Comparison of ENCODE assay signal across 24 cellular contexts in genomic region chr2:240055177-240055917, GRCh38. TPM values are rescaled to one million over a fixed set of nuclear protein-coding genes. Genes with fewer than 3 reads are reported as not detected.
"Had no signal": no experiment of that assay in that cellular context is flagged by ENCODE, and none has a peak within 500 bp of the region (broad histone marks: within the 10 kb centered on the region; RNA-seq: fewer than 3 reads in every experiment).

No MANE protein-coding gene starts in this region.

- H3K36me3 Mint-ChIP-seq: activated CD8-positive, alpha-beta memory T cell treated with anti-CD3 and anti-CD28 coated beads, Interleukin-2, amount 10 ng/mL, durations not matched to agents 7 days and 5 days; activated naive CD4-positive, alpha-beta T cell treated with anti-CD3 and anti-CD28 coated beads, Interleukin-2, amount 50 U/mL, for 24 hours had no signal

- H3K4me3 Mint-ChIP-seq: activated CD4-positive, alpha-beta T cell treated with anti-CD3 and anti-CD28 coated beads, Interleukin-2, amount 10 ng/mL, durations not matched to agents 24 days and 14 days; activated CD8-positive, alpha-beta memory T cell treated with anti-CD3 and anti-CD28 coated beads, Interleukin-2, amount 10 ng/mL, durations not matched to agents 7 days and 5 days; activated naive CD4-positive, alpha-beta T cell treated with anti-CD3 and anti-CD28 coated beads, Interleukin-2, amount 50 U/mL, for 24 hours; activated T-cell treated with anti-CD3 and anti-CD28 coated beads, Interleukin-2, amount 50 U/mL, for 24 hours; activated T-helper 1 cell treated with anti-CD3 and anti-CD28 coated beads, Interleukin-12 subunit alpha, Interleukin-12 subunit beta, Interleukin-2, Interleukin-4 antibody, amounts not matched to agents 30 ng/mL and 10 ng/mL and 1 ng/mL, durations not matched to agents 14 hours and 24 hours and 36 hours had no signal

- H3K9me3 ChIP-seq: breast epithelium had no signal

- H3K27ac ChIP-seq: breast epithelium had no signal

- H3K36me3 ChIP-seq: breast epithelium had no signal

- H3K4me1 Mint-ChIP-seq: activated B cell treated with CpG ODN at 0.5 μM for 24 hours; activated CD4-positive, alpha-beta T cell treated with anti-CD3 and anti-CD28 coated beads, Interleukin-2, amount 10 ng/mL, durations not matched to agents 24 days and 14 days; activated CD8-positive, alpha-beta memory T cell treated with anti-CD3 and anti-CD28 coated beads, Interleukin-2, amount 10 ng/mL, durations not matched to agents 7 days and 5 days; activated naive CD4-positive, alpha-beta T cell treated with anti-CD3 and anti-CD28 coated beads, Interleukin-2, amount 50 U/mL, for 24 hours had no signal

- ATAC-seq: activated CD8-positive, alpha-beta memory T cell treated with anti-CD3 and anti-CD28 coated beads, Interleukin-2, amount 10 ng/mL, durations not matched to agents 7 days and 5 days; PC-3 had no signal

- H3K9me3 Mint-ChIP-seq: activated B cell treated with CpG ODN at 0.5 μM for 24 hours; activated CD4-positive, alpha-beta T cell treated with anti-CD3 and anti-CD28 coated beads, Interleukin-2, amount 10 ng/mL, durations not matched to agents 24 days and 14 days; activated naive CD4-positive, alpha-beta T cell treated with anti-CD3 and anti-CD28 coated beads, Interleukin-2, amount 50 U/mL, for 24 hours; activated T-cell treated with anti-CD3 and anti-CD28 coated beads, Interleukin-2, amount 50 U/mL, for 24 hours; activated T-helper 1 cell treated with anti-CD3 and anti-CD28 coated beads, Interleukin-12 subunit alpha, Interleukin-12 subunit beta, Interleukin-2, Interleukin-4 antibody, amounts not matched to agents 30 ng/mL and 10 ng/mL and 1 ng/mL, durations not matched to agents 14 hours and 24 hours and 36 hours had no signal

- H3K4me1 ChIP-seq: breast epithelium had no signal

- FAIRE-seq: TTC549 had no signal

- H3K4me3 ChIP-seq: breast epithelium had no signal

- DNase-seq: activated B cell treated with CpG ODN at 0.5 μM for 24 hours; activated CD4-positive, alpha-beta T cell treated with anti-CD3 and anti-CD28 coated beads for 1 hour; activated CD4-positive, alpha-beta T cell treated with anti-CD3 and anti-CD28 coated beads, Interleukin-2, amount 10 ng/mL, durations not matched to agents 24 days and 14 days; activated CD4-positive, alpha-beta T cell treated with anti-CD3 and anti-CD28 coated beads, Interleukin-2, amount 50 U/mL, for 48 hours; activated CD8-positive, alpha-beta memory T cell treated with anti-CD3 and anti-CD28 coated beads, Interleukin-2, amount 10 ng/mL, durations not matched to agents 7 days and 5 days; activated effector memory CD4-positive, alpha-beta T cell treated with Interleukin-2 at 50 U/mL for 16 hours; activated naive CD4-positive, alpha-beta T cell; activated T-cell treated with anti-CD3 and anti-CD28 coated beads, Interleukin-2, amount 50 U/mL, for 24 hours; aorta; caudate nucleus; Kasumi-1; NCI-H1092; NCI-H1417; NCI-H2029; NCI-H524; PC-3; SHP77 treated with DMSO at 0.1 percent for 48 hours; T-helper 2 cell; T1000 had no signal

- H3K27ac Mint-ChIP-seq: activated B cell treated with CpG ODN at 0.5 μM for 24 hours; activated CD4-positive, alpha-beta T cell treated with anti-CD3 and anti-CD28 coated beads, Interleukin-2, amount 10 ng/mL, durations not matched to agents 24 days and 14 days; activated CD8-positive, alpha-beta memory T cell treated with anti-CD3 and anti-CD28 coated beads, Interleukin-2, amount 10 ng/mL, durations not matched to agents 7 days and 5 days; activated naive CD4-positive, alpha-beta T cell treated with anti-CD3 and anti-CD28 coated beads, Interleukin-2, amount 50 U/mL, for 24 hours; activated T-cell treated with anti-CD3 and anti-CD28 coated beads, Interleukin-2, amount 50 U/mL, for 24 hours; activated T-helper 1 cell treated with anti-CD3 and anti-CD28 coated beads, Interleukin-12 subunit alpha, Interleukin-12 subunit beta, Interleukin-2, Interleukin-4 antibody, amounts not matched to agents 30 ng/mL and 10 ng/mL and 1 ng/mL, durations not matched to agents 14 hours and 24 hours and 36 hours had no signal

RNA-seq across cellular contexts. Expression of gene OR6B3, which starts 2.0 kb away (rescaled TPM):
- total RNA-seq: activated B cell treated with CpG ODN at 0.5 μM for 24 hours; activated CD4-positive, alpha-beta T cell treated with anti-CD3 and anti-CD28 coated beads, Interleukin-2, amount 10 ng/mL, durations not matched to agents 24 days and 14 days; activated CD8-positive, alpha-beta memory T cell treated with anti-CD3 and anti-CD28 coated beads, Interleukin-2, amount 10 ng/mL, durations not matched to agents 7 days and 5 days; activated T-helper 1 cell treated with anti-CD3 and anti-CD28 coated beads, Interleukin-12 subunit alpha, Interleukin-12 subunit beta, Interleukin-2, Interleukin-4 antibody, amounts not matched to agents 30 ng/mL and 10 ng/mL and 1 ng/mL, durations not matched to agents 14 hours and 24 hours and 36 hours; aorta; M059J; PC-3 had no signal
- polyA plus RNA-seq: aorta had no signal

RNA-seq across cellular contexts. Expression of gene OR6B2, which starts 25.1 kb away (rescaled TPM):
- total RNA-seq: activated B cell treated with CpG ODN at 0.5 μM for 24 hours; activated CD4-positive, alpha-beta T cell treated with anti-CD3 and anti-CD28 coated beads, Interleukin-2, amount 10 ng/mL, durations not matched to agents 24 days and 14 days; activated CD8-positive, alpha-beta memory T cell treated with anti-CD3 and anti-CD28 coated beads, Interleukin-2, amount 10 ng/mL, durations not matched to agents 7 days and 5 days; activated T-helper 1 cell treated with anti-CD3 and anti-CD28 coated beads, Interleukin-12 subunit alpha, Interleukin-12 subunit beta, Interleukin-2, Interleukin-4 antibody, amounts not matched to agents 30 ng/mL and 10 ng/mL and 1 ng/mL, durations not matched to agents 14 hours and 24 hours and 36 hours; aorta; breast epithelium; M059J; PC-3 had no signal
- polyA plus RNA-seq: aorta had no signal
